Comparison of ENCODE assay signal across 15 cellular contexts in the genomic region with DNA sequence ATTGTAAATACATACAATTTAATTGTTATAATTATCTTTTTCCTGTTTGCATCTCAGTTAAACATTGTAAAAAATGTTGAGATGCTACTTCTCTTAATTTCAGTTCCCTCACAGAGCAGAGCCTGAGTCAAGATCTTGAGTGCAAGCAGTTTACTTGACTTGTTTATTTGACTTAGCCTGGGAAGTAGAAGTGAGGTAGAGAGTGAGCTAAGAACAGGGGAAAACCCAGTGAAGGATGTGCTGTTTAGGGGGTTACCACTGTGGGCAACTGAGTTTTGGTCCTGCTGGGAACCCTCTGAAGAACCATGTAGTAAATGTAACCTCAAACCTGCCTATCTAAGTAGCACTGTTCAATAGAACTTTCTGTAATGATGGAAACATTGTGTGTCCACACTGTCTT.
DNase-seq lines count a peak whose midpoint lies in the region; ATAC-seq and TF ChIP-seq lines count a peak whose summit lies in the region.
"Had no signal": no experiment of that assay in that cellular context is flagged by ENCODE, and none has a peak within 500 bp of the region (broad histone marks: within the 10 kb centered on the region; RNA-seq: fewer than 3 reads in every experiment).

No MANE protein-coding gene starts in this region.

- no peaks in the 10 kb centered on the region for H3K9me3 ChIP-seq in colonic mucosa
- H3K9me3 ChIP-seq in ascending aorta: no peaks in the 10 kb centered on the region

- intact Hi-C loops in activated naive CD4-positive, alpha-beta T cell treated with anti-CD3 and anti-CD28 coated beads for 36 hours (cut with micrococcal nuclease): no loop called here
- intact Hi-C loops in colonic mucosa (cut with DNase I) (no loop called here), ascending aorta (cut with DNase I) (no loop called here)

- H3K27ac ChIP-seq in colonic mucosa (no peak overlapping the region), ascending aorta (no peak overlapping the region)
- H3K27ac ChIP-seq: C4-2B had no signal

- H3K9ac ChIP-seq in colonic mucosa (ENCODE audit: low read depth in 2 of 2, low read length in 2 of 2): no peak overlapping the region

- no peak overlapping the region for H3K4me3 ChIP-seq in colonic mucosa
- H3K4me3 ChIP-seq in ascending aorta: no peak overlapping the region

- no peaks in the 10 kb centered on the region for H3K4me1 Mint-ChIP-seq in activated naive CD4-positive, alpha-beta T cell treated with anti-CD3 and anti-CD28 coated beads for 36 hours (ENCODE audit: low read depth)

- H3K4me3 Mint-ChIP-seq in activated naive CD4-positive, alpha-beta T cell treated with anti-CD3 and anti-CD28 coated beads for 36 hours: no peak overlapping the region
- H3K4me3 Mint-ChIP-seq: dendritic cell treated with granulocyte-macrophage colony-stimulating factor and Interleukin-4, amounts not matched to agents 40 ng/mL and 50 ng/mL, for 4 days; stimulated activated naive CD8-positive, alpha-beta T cell treated with anti-CD3 and anti-CD28 coated beads, Interleukin-15, Interleukin-2, amounts not matched to agents 100 ng/mL and 50 ng/mL, for 24 hours had no signal

- H3K36me3 Mint-ChIP-seq in activated naive CD4-positive, alpha-beta T cell treated with anti-CD3 and anti-CD28 coated beads for 36 hours (ENCODE audit: low read depth): no peaks in the 10 kb centered on the region

- CTCF ChIA-PET in activated naive CD4-positive, alpha-beta T cell treated with anti-CD3 and anti-CD28 coated beads for 36 hours (lab: Charles Lee): no interaction called here

- no peaks in the 10 kb centered on the region for H3K4me1 ChIP-seq in colonic mucosa
- H3K4me1 ChIP-seq in ascending aorta: no peaks in the 10 kb centered on the region

- H3K9me3 Mint-ChIP-seq in activated naive CD4-positive, alpha-beta T cell treated with anti-CD3 and anti-CD28 coated beads for 36 hours: peaks cover 2% of the 10 kb centered on the region
- H3K9me3 Mint-ChIP-seq: stimulated activated naive CD8-positive, alpha-beta T cell treated with anti-CD3 and anti-CD28 coated beads, Interleukin-15, Interleukin-2, amounts not matched to agents 100 ng/mL and 50 ng/mL, for 24 hours had no signal

- H3K27me3 Mint-ChIP-seq in activated naive CD4-positive, alpha-beta T cell treated with anti-CD3 and anti-CD28 coated beads for 36 hours (ENCODE audit: low read depth): no peaks in the 10 kb centered on the region
- H3K27me3 Mint-ChIP-seq: dendritic cell treated with granulocyte-macrophage colony-stimulating factor and Interleukin-4, amounts not matched to agents 40 ng/mL and 50 ng/mL, for 4 days; stimulated activated naive CD8-positive, alpha-beta T cell treated with anti-CD3 and anti-CD28 coated beads, Interleukin-15, Interleukin-2, amounts not matched to agents 100 ng/mL and 50 ng/mL, for 24 hours had no signal

- ATAC-seq in GM18508 (IDR thresholded peaks at IDR 0.05; ENCODE audit: insufficient read depth, unreplicated experiment) (peak; percentile 62), GM19468 (IDR thresholded peaks at IDR 0.05; ENCODE audit: extremely low read depth, unreplicated experiment) (peak; percentile 45), HG02885 (IDR thresholded peaks at IDR 0.05; ENCODE audit: poor library complexity, unreplicated experiment) (peak; percentile 68), HG03521 (IDR thresholded peaks at IDR 0.05; ENCODE audit: unreplicated experiment) (peak; percentile 50)
- ATAC-seq: left colon had no signal

- no peak for DNase-seq in AG08395 (ENCODE audit: low spot score)
- DNase-seq in activated naive CD4-positive, alpha-beta T cell treated with anti-CD3 and anti-CD28 coated beads for 36 hours: no peak
- DNase-seq in colonic mucosa: no peak
- no peak for DNase-seq in ascending aorta (ENCODE audit: low spot score in 2 of 2)
- DNase-seq: foreskin melanocyte, left colon, NCI-H1694, T-helper 1 cell had no signal

- no peaks in the 10 kb centered on the region for H3K36me3 ChIP-seq in colonic mucosa
- no peaks in the 10 kb centered on the region for H3K36me3 ChIP-seq in ascending aorta

- no peak overlapping the region for H3K27ac Mint-ChIP-seq in activated naive CD4-positive, alpha-beta T cell treated with anti-CD3 and anti-CD28 coated beads for 36 hours
- H3K27ac Mint-ChIP-seq: dendritic cell treated with granulocyte-macrophage colony-stimulating factor and Interleukin-4, amounts not matched to agents 40 ng/mL and 50 ng/mL, for 4 days; stimulated activated naive CD8-positive, alpha-beta T cell treated with anti-CD3 and anti-CD28 coated beads, Interleukin-15, Interleukin-2, amounts not matched to agents 100 ng/mL and 50 ng/mL, for 24 hours had no signal

- H3K27me3 ChIP-seq in colonic mucosa (no peaks in the 10 kb centered on the region), ascending aorta (no peaks in the 10 kb centered on the region)

- TF ChIP-seq CTCF in colonic mucosa (IDR thresholded peaks at IDR 0.05) (no peak), ascending aorta (IDR thresholded peaks at IDR 0.05) (no peak)
